Comparison of ENCODE assay signal across 4 cellular contexts in the genomic region with DNA sequence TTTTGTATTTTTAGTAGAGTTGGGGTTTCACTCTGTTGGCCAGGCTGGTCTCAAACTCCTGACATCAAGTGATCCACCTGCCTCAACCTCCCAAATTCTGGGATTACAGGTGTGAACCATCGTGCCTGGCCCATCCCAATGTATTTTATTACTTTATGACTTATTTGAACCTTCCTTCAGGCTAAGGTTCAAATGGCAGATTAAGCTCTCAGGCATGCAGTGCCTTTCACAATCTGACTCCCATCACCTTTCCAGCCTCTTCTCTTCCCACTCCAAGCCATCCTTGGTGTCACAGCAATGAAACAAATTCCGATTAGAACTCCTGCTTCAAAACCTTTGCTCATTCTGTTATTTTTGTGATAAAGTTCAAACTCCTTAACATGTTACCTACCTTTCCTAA.
"Had no signal": no experiment of that assay in that cellular context is flagged by ENCODE, and none has a peak within 500 bp of the region (broad histone marks: within the 10 kb centered on the region; RNA-seq: fewer than 3 reads in every experiment).

No MANE protein-coding gene starts in this region.

- ATAC-seq: GM23338 had no signal

- H3K4me2 ChIP-seq: GM23338 had no signal

- H2AFZ ChIP-seq: GM23338 had no signal

- H3K4me3 ChIP-seq: GM23338 had no signal

- DNase-seq: H9, HCEC 1CT, IMR-90 had no signal
